In genomic region chr1:245262876-245263625, GRCh38 we compare ENCODE assay signal across 14 cellular contexts.
"Had no signal": no experiment of that assay in that cellular context is flagged by ENCODE, and none has a peak within 500 bp of the region (broad histone marks: within the 10 kb centered on the region; RNA-seq: fewer than 3 reads in every experiment).

No MANE protein-coding gene starts in this region.

- H3K27me3 ChIP-seq: adrenal gland, stomach had no signal

- H3K36me3 Mint-ChIP-seq: natural killer cell treated with Interleukin-12 subunit alpha and Interleukin-12 subunit beta and Interleukin-15 and Interleukin-18, amount 100 ng/mL, for 72 hours had no signal

- H3K27ac ChIP-seq: adrenal gland, left lung, stomach had no signal

- H3K27ac Mint-ChIP-seq: activated B cell treated with CpG ODN at 0.5 μM for 24 hours; endodermal cell; natural killer cell treated with Interleukin-12 subunit alpha and Interleukin-12 subunit beta and Interleukin-15 and Interleukin-18, amount 100 ng/mL, for 72 hours; T-helper 17 cell had no signal

- H3K36me3 ChIP-seq: adrenal gland, left lung, stomach had no signal

- ATAC-seq: left lung; natural killer cell treated with Interleukin-12 subunit alpha and Interleukin-12 subunit beta and Interleukin-15 and Interleukin-18, amount 100 ng/mL, for 72 hours; T-helper 17 cell had no signal

- H3K9me3 Mint-ChIP-seq: activated B cell treated with CpG ODN at 0.5 μM for 24 hours; endodermal cell; natural killer cell treated with Interleukin-12 subunit alpha and Interleukin-12 subunit beta and Interleukin-15 and Interleukin-18, amount 100 ng/mL, for 72 hours had no signal

- H3K4me3 ChIP-seq: adrenal gland, left lung, stomach had no signal

- H3K4me3 Mint-ChIP-seq: activated B cell treated with CpG ODN at 0.5 μM for 24 hours; endodermal cell; natural killer cell treated with Interleukin-12 subunit alpha and Interleukin-12 subunit beta and Interleukin-15 and Interleukin-18, amount 100 ng/mL, for 72 hours; T-helper 17 cell had no signal

- DNase-seq: activated B cell treated with CpG ODN at 0.5 μM for 24 hours; activated CD4-positive, alpha-beta T cell treated with anti-CD3 and anti-CD28 coated beads, Interleukin-2, amount 50 U/mL, for 1 hour; activated naive CD4-positive, alpha-beta T cell treated with anti-CD3 and anti-CD28 coated beads, Interleukin-2, amount 50 U/mL, for 16 hours; adrenal gland; cerebellar nuclear complex; dermis blood vessel endothelial cell; endodermal cell; erythroblast; left lung; stimulated activated CD4-positive, alpha-beta T cell treated with anti-CD3 and anti-CD28 coated beads, Interleukin-15, amount 100 ng/mL, for 24 hours; stimulated activated CD4-positive, alpha-beta T cell treated with anti-CD3 and anti-CD28 coated beads, Interleukin-4, amount 100 ng/mL, for 24 hours; stomach; T-helper 17 cell had no signal

- H3K4me1 ChIP-seq: adrenal gland, left lung had no signal

- H3K9me3 ChIP-seq: adrenal gland, left lung, stomach had no signal
